Comparison of ENCODE assay signal across 13 cellular contexts in genomic region chr3:38117163-38117716, GRCh38. TPM values are rescaled to one million over a fixed set of nuclear protein-coding genes. Genes with fewer than 3 reads are reported as not detected.
A peak's percentile ranks its signal among the peaks of the same experiment; 100 is the strongest.
DNase-seq lines count a peak whose midpoint lies in the region; ATAC-seq, FAIRE-seq and TF ChIP-seq lines count a peak whose summit lies in the region.
"Had no signal": no experiment of that assay in that cellular context is flagged by ENCODE, and none has a peak within 500 bp of the region (broad histone marks: within the 10 kb centered on the region; RNA-seq: fewer than 3 reads in every experiment).

No MANE protein-coding gene starts in this region.

- no peak overlapping the region for H3K9ac ChIP-seq in neural progenitor cell

- no peak for TF ChIP-seq CTCF in Panc1 (IDR thresholded peaks at IDR 0.05)
- TF ChIP-seq CTCF in neutrophil (IDR thresholded peaks at IDR 0.05), result no peak
- TF ChIP-seq CTCF in neural progenitor cell (IDR thresholded peaks at IDR 0.05), result no peak

- no peaks in the 10 kb centered on the region for H3F3A ChIP-seq in neural progenitor cell (ENCODE audit: low read depth)

- H3K4me3 Mint-ChIP-seq in neural progenitor cell, result no peak overlapping the region
- H3K4me3 Mint-ChIP-seq: activated naive CD4-positive, alpha-beta T cell treated with anti-CD3 and anti-CD28 coated beads for 36 hours; H9 had no signal

- no peak overlapping the region for H2AFZ ChIP-seq in neural progenitor cell (replicated peaks)
- H2AFZ ChIP-seq: hepatocyte, PC-9 had no signal

- H3K9me3 ChIP-seq in Panc1 (ENCODE audit: control insufficient read depth, insufficient read depth, low read depth, low read length) (no peaks in the 10 kb centered on the region), neutrophil (no peaks in the 10 kb centered on the region), neural progenitor cell (ENCODE audit: low read depth) (no peaks in the 10 kb centered on the region)
- H3K9me3 ChIP-seq: BE2C had no signal

- H3K4me3 ChIP-seq in Panc1 (ENCODE audit: low read depth in 2 of 2, low read length in 2 of 2), result no peak overlapping the region
- H3K4me3 ChIP-seq in neutrophil (ENCODE audit: low read depth in 1 of 2, low read length in 1 of 2), result no peak overlapping the region
- no peak overlapping the region for H3K4me3 ChIP-seq in neural progenitor cell
- H3K4me3 ChIP-seq: hepatocyte, PC-9 had no signal

- no peaks in the 10 kb centered on the region for H3K4me1 ChIP-seq in Panc1 (ENCODE audit: control insufficient read depth, insufficient read depth, low read length)
- H3K4me1 ChIP-seq in neutrophil (ENCODE audit: control insufficient read depth in 1 of 2, insufficient read depth in 1 of 2, low read depth in 1 of 2, low read length in 1 of 2), result peaks cover 4 to 5% of the 10 kb centered on the region in 2 experiments
- H3K4me1 ChIP-seq in neural progenitor cell, result no peaks in the 10 kb centered on the region
- H3K4me1 ChIP-seq: BE2C had no signal

- DNase-seq in Caki2 (ENCODE audit: low read depth), result peak; percentile 2
- no peak for DNase-seq in Panc1 (ENCODE audit: low read depth, low spot score)
- DNase-seq in Right ventricle myocardium superior, result peak; percentile 58
- no peak for DNase-seq in SKM-1 treated with dmso at 0.1 percent for 144 hours (lab: John Stamatoyannopoulos, UW; ENCODE audit: unreplicated experiment)
- DNase-seq in neural progenitor cell (ENCODE audit: low spot score), result no peak
- no peak for DNase-seq in activated CD4-positive, CD25-positive, alpha-beta regulatory T cell (lab: John Stamatoyannopoulos, UW)
- no peak for DNase-seq in GM12891 (ENCODE audit: insufficient read length, low spot score)

- no peak for TF ChIP-seq POLR2A in GM12891 (IDR thresholded peaks at IDR 0.05; ENCODE audit: low read depth, low read length)

- POLR2A ChIA-PET in Panc1 (lab: Charles Lee), result interaction anchor here (0.5 kb wide), 1 partner anchor 11 kb away, joined by 4 read pairs; no protein-coding TSS in a partner anchor

- no peaks in the 10 kb centered on the region for H3K9me3 Mint-ChIP-seq in neural progenitor cell
- H3K9me3 Mint-ChIP-seq: activated naive CD4-positive, alpha-beta T cell treated with anti-CD3 and anti-CD28 coated beads for 36 hours; H9 had no signal

- in situ Hi-C loops in Caki2 (cut with HindIII; ENCODE audit: low pct_unique_long_range_greater_than_20kb, low sequenced_read_pairs), result no loop called here
- in situ Hi-C loops in Panc1 (cut with HindIII; ENCODE audit: low pct_unique_long_range_greater_than_20kb, low sequenced_read_pairs), result no loop called here

- H4K20me1 ChIP-seq in neural progenitor cell (ENCODE audit: low read depth), result no peaks in the 10 kb centered on the region

- H3K36me3 ChIP-seq in Panc1 (ENCODE audit: control insufficient read depth, insufficient read depth, low read length) (no peaks in the 10 kb centered on the region), neutrophil (peaks cover 66% of the 10 kb centered on the region), neural progenitor cell (no peaks in the 10 kb centered on the region)
- H3K36me3 ChIP-seq: BE2C had no signal

- no peaks in the 10 kb centered on the region for H3K4me1 Mint-ChIP-seq in neural progenitor cell

- ATAC-seq in Panc1 (peak; percentile 61), Right ventricle myocardium superior (ENCODE audit: poor library complexity) (peak; percentile 84)

- H3K4me2 ChIP-seq in neural progenitor cell, result no peak overlapping the region
- H3K4me2 ChIP-seq: hepatocyte, PC-9 had no signal

- CTCF ChIA-PET in Panc1 (lab: Charles Lee), result interaction anchor here (0.6 kb wide), 3 partner anchors 39 to 130 kb away, joined by 3 to 10 read pairs (median 3); no protein-coding TSS in a partner anchor

- H3K27ac ChIP-seq in Panc1 (ENCODE audit: low read length), result no peak overlapping the region
- H3K27ac ChIP-seq in neutrophil, result peak overlapping the region; percentile 18
- H3K27ac ChIP-seq in neural progenitor cell, result no peak overlapping the region
- H3K27ac ChIP-seq: hepatocyte, PC-9 had no signal

- H3K36me3 Mint-ChIP-seq in neural progenitor cell, result peaks cover 10% of the 10 kb centered on the region

- BruUV-seq in Panc1 (replicated peaks; lab: Mats Ljungman, UMichigan), result no TSS peak

- intact Hi-C loops in Panc1 (cut with micrococcal nuclease; ENCODE audit: unreplicated experiment), result no loop called here
- intact Hi-C loops in Right ventricle myocardium superior (cut with DNase I), result no loop called here

- FAIRE-seq in GM12891 (lab: Jason Lieb, UNC), result no peak

- peaks cover 6% of the 10 kb centered on the region for H3K27me3 Mint-ChIP-seq in neural progenitor cell (ENCODE audit: insufficient read depth, low read depth)

- H3K27me3 ChIP-seq in Panc1 (ENCODE audit: control insufficient read depth, insufficient read depth, low read length) (no peaks in the 10 kb centered on the region), neutrophil (no peaks in the 10 kb centered on the region), neural progenitor cell (no peaks in the 10 kb centered on the region)
- H3K27me3 ChIP-seq: BE2C, hepatocyte had no signal

- H3K79me2 ChIP-seq in neural progenitor cell (ENCODE audit: low read depth), result no peaks in the 10 kb centered on the region
- H3K79me2 ChIP-seq: hepatocyte had no signal

- H3K27ac Mint-ChIP-seq in neural progenitor cell, result no peak overlapping the region
- H3K27ac Mint-ChIP-seq: activated naive CD4-positive, alpha-beta T cell treated with anti-CD3 and anti-CD28 coated beads for 36 hours; H9 had no signal

TF ChIP-seq in GM12891, 5 proteins besides CTCF, POLR2A, EP300 and RAD21:
- TF ChIP-seq TAF1 (IDR thresholded peaks at IDR 0.05; ENCODE audit: low read depth, low read length) (no peak), PAX5 (IDR thresholded peaks at IDR 0.05; ENCODE audit: insufficient read depth, low read length, severe bottlenecking) (no peak), SPI1 (IDR thresholded peaks at IDR 0.05; ENCODE audit: low read depth, low read length) (no peak), POU2F2 (IDR thresholded peaks at IDR 0.05; ENCODE audit: low read depth, low read length) (no peak), POLR2AphosphoS5 (IDR thresholded peaks at IDR 0.05; ENCODE audit: low read depth, low read length) (no peak)

RNA-seq across cellular contexts. Expression of gene ACAA1, which starts 19.7 kb away (rescaled TPM):
- 41.3 and 44.5 TPM in 2 replicates for total RNA-seq in Caki2 (2014; rRNA removed; shearing (Covaris generic); ENCODE audit: low replicate concordance)
- total RNA-seq in Panc1 (2021; ENCODE audit: unreplicated experiment) (52.0 TPM), Right ventricle myocardium superior (111 TPM), neural progenitor cell (ENCODE audit: low replicate concordance) (3.3 and 13.3 TPM in 2 replicates)
- polyA plus RNA-seq in Panc1 (2012; ENCODE audit: insufficient read length), result 69.2 TPM
- 50.4 TPM for polyA plus RNA-seq in GM12891 (2012; ENCODE audit: low read depth, missing spikeins)

RNA-seq across cellular contexts. Expression of gene MYD88, which starts 21.2 kb away (rescaled TPM):
- total RNA-seq in Caki2 (2014; rRNA removed; shearing (Covaris generic); ENCODE audit: low replicate concordance), result 2.9 and 9.8 TPM in 2 replicates
- 32.7 TPM for total RNA-seq in Panc1 (2021; ENCODE audit: unreplicated experiment)
- polyA plus RNA-seq in Panc1 (2012; ENCODE audit: insufficient read length), result 38.4 TPM
- 7.3 TPM for total RNA-seq in Right ventricle myocardium superior
- total RNA-seq in neural progenitor cell (ENCODE audit: low replicate concordance), result 3.1 and 5.5 TPM in 2 replicates
- 43.8 TPM for polyA plus RNA-seq in GM12891 (2012; ENCODE audit: low read depth, missing spikeins)

RNA-seq across cellular contexts. Expression of gene OXSR1, which starts 48.1 kb away (rescaled TPM):
- total RNA-seq in Caki2 (2014; rRNA removed; shearing (Covaris generic); ENCODE audit: low replicate concordance), result 14.7 and 17.3 TPM in 2 replicates
- total RNA-seq in Panc1 (2021; ENCODE audit: unreplicated experiment), result 33.2 TPM
- polyA plus RNA-seq in Panc1 (2012; ENCODE audit: insufficient read length), result 20.4 TPM
- total RNA-seq in Right ventricle myocardium superior, result 24.0 TPM
- 60.2 and 65.8 TPM in 2 replicates for total RNA-seq in neural progenitor cell (ENCODE audit: low replicate concordance)
- polyA plus RNA-seq in GM12891 (2012; ENCODE audit: low read depth, missing spikeins), result 27.1 TPM

Comparison
In these comparisons a context has a peak if more than half of its experiments do, and no peak if none do; other contexts are left out.
1. DNase-seq: peak in Caki2 (single experiment) and Right ventricle myocardium superior (single experiment); none in Panc1 (single experiment), SKM-1 treated with dmso at 0.1 percent for 144 hours (single experiment), neural progenitor cell (single experiment), activated CD4-positive, CD25-positive, alpha-beta regulatory T cell (0 of 4) and GM12891 (single experiment).